ENCODE assay signal across 8 cellular contexts in the genomic region with DNA sequence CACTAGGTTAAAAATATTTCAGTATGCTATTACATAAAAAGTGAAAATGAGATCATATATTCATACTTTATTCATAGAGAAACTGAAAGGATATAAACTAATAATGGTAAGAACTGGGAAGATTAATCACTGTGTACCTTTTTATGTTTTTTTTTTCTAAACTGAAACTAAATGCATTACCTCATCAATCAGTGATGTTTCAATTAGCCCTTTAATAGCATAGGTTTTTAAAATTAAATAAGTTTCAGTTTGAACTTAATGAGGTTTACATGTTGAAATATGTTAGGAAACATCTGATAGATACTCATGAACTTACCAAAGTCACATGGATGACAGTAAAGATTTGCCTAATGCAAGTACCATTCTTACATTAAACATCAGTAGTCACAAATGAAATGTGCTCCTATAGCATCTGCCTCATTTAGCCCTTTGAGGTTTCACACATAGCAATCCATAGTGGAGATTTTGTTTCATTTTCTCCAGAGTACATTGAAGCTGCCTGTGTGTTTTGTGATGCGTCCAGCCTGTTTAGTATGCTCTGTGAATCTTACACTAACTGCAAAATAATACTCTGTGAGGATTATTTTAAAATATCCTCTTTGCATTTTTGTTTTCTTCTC. TPM values are rescaled to one million over a fixed set of nuclear protein-coding genes. Genes with fewer than 3 reads are reported as not detected.
A peak's percentile ranks its signal among the peaks of the same experiment; 100 is the strongest.
DNase-seq lines count a peak whose midpoint lies in the region; ATAC-seq lines count a peak whose summit lies in the region.

No MANE protein-coding gene starts in this region.

- H3K36me3 Mint-ChIP-seq in activated CD4-positive, alpha-beta T cell treated with anti-CD3 and anti-CD28 coated beads, Interleukin-2, amount 10 ng/mL, durations not matched to agents 7 days and 5 days (ENCODE audit: low read depth) = peaks cover 26% of the 10 kb centered on the region

- H3K4me1 Mint-ChIP-seq in activated CD4-positive, alpha-beta T cell treated with anti-CD3 and anti-CD28 coated beads, Interleukin-2, amount 10 ng/mL, durations not matched to agents 7 days and 5 days = peaks cover 62% of the 10 kb centered on the region

- H3K4me3 Mint-ChIP-seq in activated CD4-positive, alpha-beta T cell treated with anti-CD3 and anti-CD28 coated beads, Interleukin-2, amount 10 ng/mL, durations not matched to agents 7 days and 5 days = peak overlapping the region; percentile 65

- peaks cover 26% of the 10 kb centered on the region for H3K4me1 ChIP-seq in endocrine pancreas (ENCODE audit: control insufficient read depth, insufficient read depth, low read length)
- peaks cover 17% of the 10 kb centered on the region for H3K4me1 ChIP-seq in stomach smooth muscle (ENCODE audit: control insufficient read depth, insufficient read depth, low read length)

- no peaks in the 10 kb centered on the region for H3K9me3 ChIP-seq in endocrine pancreas (ENCODE audit: control insufficient read depth, low read length)
- no peaks in the 10 kb centered on the region for H3K9me3 ChIP-seq in stomach smooth muscle (ENCODE audit: control insufficient read depth in 2 of 2, low read length in 2 of 2)

- peak; percentile 25 for ATAC-seq in HG03469 (IDR thresholded peaks at IDR 0.05; ENCODE audit: unreplicated experiment)

- H3K9ac ChIP-seq in endocrine pancreas (ENCODE audit: control insufficient read depth, insufficient read depth, low read length) = no peak overlapping the region
- peak overlapping the region; percentile 22 to 34 for H3K9ac ChIP-seq in stomach smooth muscle (ENCODE audit: low read length in 2 of 2)

- CTCF ChIA-PET in activated CD4-positive, alpha-beta T cell treated with anti-CD3 and anti-CD28 coated beads, Interleukin-2, amount 10 ng/mL, durations not matched to agents 7 days and 5 days (lab: Charles Lee) = interaction anchor here (0.6 to 1.9 kb wide), 5 partner anchors 8 to 24 kb away, joined by 3 to 6 read pairs (median 3); a partner anchor contains a TSS

- H3K27ac ChIP-seq in stomach smooth muscle (ENCODE audit: low read length) = peak overlapping the region; percentile 69

- H3K27me3 ChIP-seq in endocrine pancreas (ENCODE audit: control insufficient read depth, insufficient read depth, low read length) = no peaks in the 10 kb centered on the region
- H3K27me3 ChIP-seq in stomach smooth muscle (ENCODE audit: control insufficient read depth in 1 of 2, insufficient read depth in 2 of 2, low read length in 2 of 2) = no peaks in the 10 kb centered on the region

- peak overlapping the region; percentile 83 for H3K27ac Mint-ChIP-seq in activated CD4-positive, alpha-beta T cell treated with anti-CD3 and anti-CD28 coated beads, Interleukin-2, amount 10 ng/mL, durations not matched to agents 7 days and 5 days

- H3K9me3 Mint-ChIP-seq in activated CD4-positive, alpha-beta T cell treated with anti-CD3 and anti-CD28 coated beads, Interleukin-2, amount 10 ng/mL, durations not matched to agents 7 days and 5 days = peaks cover 6% of the 10 kb centered on the region

- no peak for DNase-seq in activated CD4-positive, alpha-beta T cell treated with anti-CD3 and anti-CD28 coated beads, Interleukin-2, amount 10 ng/mL, durations not matched to agents 7 days and 5 days
- DNase-seq in activated CD4-positive, alpha-beta T cell treated with anti-CD3 and anti-CD28 coated beads for 1 hour = no peak
- DNase-seq in pons (ENCODE audit: low spot score) = no peak
- no peak for DNase-seq in stimulated activated naive CD4-positive, alpha-beta T cell treated with Interleukin-2 at 50 U/mL for 16 hours (lab: John Stamatoyannopoulos, UW)
- DNase-seq in NCI-H1092 (lab: John Stamatoyannopoulos, UW) = no peak

- H3K36me3 ChIP-seq in endocrine pancreas (ENCODE audit: control insufficient read depth, insufficient read depth, low read length) (no peaks in the 10 kb centered on the region), stomach smooth muscle (ENCODE audit: control insufficient read depth in 2 of 2, insufficient read depth in 2 of 2, low read length in 2 of 2) (no peaks in the 10 kb centered on the region)

- H3K27me3 Mint-ChIP-seq in activated CD4-positive, alpha-beta T cell treated with anti-CD3 and anti-CD28 coated beads, Interleukin-2, amount 10 ng/mL, durations not matched to agents 7 days and 5 days = no peaks in the 10 kb centered on the region

- peak overlapping the region; percentile 67 for H3K4me3 ChIP-seq in endocrine pancreas (ENCODE audit: control insufficient read depth, insufficient read depth, low read length)
- H3K4me3 ChIP-seq in stomach smooth muscle (ENCODE audit: low read length in 2 of 2) = peak overlapping the region; percentile 35 to 50

- POLR2A ChIA-PET in activated CD4-positive, alpha-beta T cell treated with anti-CD3 and anti-CD28 coated beads, Interleukin-2, amount 10 ng/mL, durations not matched to agents 7 days and 5 days (lab: Charles Lee) = no interaction called here

RNA-seq across cellular contexts. Expression of a gene that starts 8.9 kb away (rescaled TPM):
- 10 to 100 TPM; 48.6 to 61.9 TPM for total RNA-seq in activated CD4-positive, alpha-beta T cell treated with anti-CD3 and anti-CD28 coated beads, Interleukin-2, amount 10 ng/mL, durations not matched to agents 7 days and 5 days
